Comparison of ENCODE assay signal across 1 cellular context in genomic region chr1:224357626-224358124, GRCh38.
TF ChIP-seq lines count a peak whose summit lies in the region.

No MANE protein-coding gene starts in this region.

TF ChIP-seq in HepG2, 621 proteins besides CTCF, POLR2A, EP300 and RAD21 (continued from another document):
- TF ChIP-seq CEBPG (CRISPR knock-in tag; IDR thresholded peaks at IDR 0.05) (peak; percentile 68), TOE1 (CRISPR knock-in tag; IDR thresholded peaks at IDR 0.05) (no peak), CEBPB (IDR thresholded peaks at IDR 0.05; ENCODE audit: borderline replicate concordance, low read depth, low read length) (peak; percentile 87), ELF4 (CRISPR knock-in tag; IDR thresholded peaks at IDR 0.05; ENCODE audit: borderline replicate concordance) (no peak)
- TF ChIP-seq, protein P1, sequence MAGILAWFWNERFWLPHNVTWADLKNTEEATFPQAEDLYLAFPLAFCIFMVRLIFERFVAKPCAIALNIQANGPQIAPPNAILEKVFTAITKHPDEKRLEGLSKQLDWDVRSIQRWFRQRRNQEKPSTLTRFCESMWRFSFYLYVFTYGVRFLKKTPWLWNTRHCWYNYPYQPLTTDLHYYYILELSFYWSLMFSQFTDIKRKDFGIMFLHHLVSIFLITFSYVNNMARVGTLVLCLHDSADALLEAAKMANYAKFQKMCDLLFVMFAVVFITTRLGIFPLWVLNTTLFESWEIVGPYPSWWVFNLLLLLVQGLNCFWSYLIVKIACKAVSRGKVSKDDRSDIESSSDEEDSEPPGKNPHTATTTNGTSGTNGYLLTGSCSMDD (CRISPR knock-in tag; IDR thresholded peaks at IDR 0.05) = no peak
- TF ChIP-seq, protein P2, sequence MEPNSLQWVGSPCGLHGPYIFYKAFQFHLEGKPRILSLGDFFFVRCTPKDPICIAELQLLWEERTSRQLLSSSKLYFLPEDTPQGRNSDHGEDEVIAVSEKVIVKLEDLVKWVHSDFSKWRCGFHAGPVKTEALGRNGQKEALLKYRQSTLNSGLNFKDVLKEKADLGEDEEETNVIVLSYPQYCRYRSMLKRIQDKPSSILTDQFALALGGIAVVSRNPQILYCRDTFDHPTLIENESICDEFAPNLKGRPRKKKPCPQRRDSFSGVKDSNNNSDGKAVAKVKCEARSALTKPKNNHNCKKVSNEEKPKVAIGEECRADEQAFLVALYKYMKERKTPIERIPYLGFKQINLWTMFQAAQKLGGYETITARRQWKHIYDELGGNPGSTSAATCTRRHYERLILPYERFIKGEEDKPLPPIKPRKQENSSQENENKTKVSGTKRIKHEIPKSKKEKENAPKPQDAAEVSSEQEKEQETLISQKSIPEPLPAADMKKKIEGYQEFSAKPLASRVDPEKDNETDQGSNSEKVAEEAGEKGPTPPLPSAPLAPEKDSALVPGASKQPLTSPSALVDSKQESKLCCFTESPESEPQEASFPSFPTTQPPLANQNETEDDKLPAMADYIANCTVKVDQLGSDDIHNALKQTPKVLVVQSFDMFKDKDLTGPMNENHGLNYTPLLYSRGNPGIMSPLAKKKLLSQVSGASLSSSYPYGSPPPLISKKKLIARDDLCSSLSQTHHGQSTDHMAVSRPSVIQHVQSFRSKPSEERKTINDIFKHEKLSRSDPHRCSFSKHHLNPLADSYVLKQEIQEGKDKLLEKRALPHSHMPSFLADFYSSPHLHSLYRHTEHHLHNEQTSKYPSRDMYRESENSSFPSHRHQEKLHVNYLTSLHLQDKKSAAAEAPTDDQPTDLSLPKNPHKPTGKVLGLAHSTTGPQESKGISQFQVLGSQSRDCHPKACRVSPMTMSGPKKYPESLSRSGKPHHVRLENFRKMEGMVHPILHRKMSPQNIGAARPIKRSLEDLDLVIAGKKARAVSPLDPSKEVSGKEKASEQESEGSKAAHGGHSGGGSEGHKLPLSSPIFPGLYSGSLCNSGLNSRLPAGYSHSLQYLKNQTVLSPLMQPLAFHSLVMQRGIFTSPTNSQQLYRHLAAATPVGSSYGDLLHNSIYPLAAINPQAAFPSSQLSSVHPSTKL (CRISPR knock-in tag; IDR thresholded peaks at IDR 0.05) = 0 out of 2 replicates have a peak, but pooled peaks have one; percentile 3
